22 cellular contexts compared by ENCODE assay signal in the genomic region with DNA sequence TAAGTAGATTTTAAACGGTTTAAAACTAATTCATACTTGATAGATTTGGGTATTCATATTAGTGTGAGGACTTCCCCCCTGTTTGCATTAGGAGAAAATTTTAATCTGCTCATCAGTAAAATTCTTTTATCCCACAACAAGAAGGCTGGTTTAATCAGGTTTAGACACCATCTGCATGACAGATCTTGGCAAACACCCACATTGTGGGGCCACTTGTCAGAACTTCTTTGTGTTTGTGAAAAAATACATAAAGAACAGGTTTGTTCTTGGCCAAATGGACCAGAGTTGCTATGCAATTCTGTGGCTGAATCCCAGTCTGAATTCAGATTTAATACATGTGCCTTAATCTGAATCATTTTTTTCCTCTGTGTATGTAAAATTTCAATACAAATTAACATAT.
"Had no signal": no experiment of that assay in that cellular context is flagged by ENCODE, and none has a peak within 500 bp of the region (broad histone marks: within the 10 kb centered on the region; RNA-seq: fewer than 3 reads in every experiment).

No MANE protein-coding gene starts in this region.

- H3K9me3 ChIP-seq: adrenal gland, ascending aorta, colonic mucosa, esophagus squamous epithelium, heart right ventricle, mucosa of descending colon, suprapubic skin, tibial nerve had no signal

- H3K27ac ChIP-seq: adrenal gland, ascending aorta, colonic mucosa, esophagus squamous epithelium, heart right ventricle, suprapubic skin, tibial nerve had no signal

- H3K27me3 ChIP-seq: adrenal gland, ascending aorta, colonic mucosa, esophagus squamous epithelium, suprapubic skin, tibial nerve had no signal

- H3K36me3 ChIP-seq: adrenal gland, ascending aorta, colonic mucosa, esophagus squamous epithelium, heart right ventricle, suprapubic skin, tibial nerve had no signal

- H3K4me1 ChIP-seq: adrenal gland, ascending aorta, colonic mucosa, esophagus squamous epithelium, heart right ventricle, suprapubic skin, tibial nerve had no signal

- DNase-seq: activated CD4-positive, alpha-beta T cell treated with anti-CD3 and anti-CD28 coated beads, Interleukin-2, amount 50 U/mL, for 4 hours; activated CD8-positive, alpha-beta memory T cell treated with anti-CD3 and anti-CD28 coated beads, Interleukin-2, amount 50 U/mL, for 48 hours; activated naive CD4-positive, alpha-beta T cell; activated T-cell treated with anti-CD3 and anti-CD28 coated beads, Interleukin-2, amount 50 U/mL, for 4 hours; adrenal gland; colonic mucosa; effector memory CD8-positive, alpha-beta T cell; esophagus squamous epithelium; heart right ventricle; left colon; mesendoderm; mucosa of descending colon; naive B cell; posterior cingulate gyrus; small intestine; stimulated activated CD4-positive, alpha-beta T cell treated with anti-CD3 and anti-CD28 coated beads, Interleukin-2, amount 100 ng/mL, for 24 hours; stimulated activated naive CD8-positive, alpha-beta T cell treated with anti-CD3 and anti-CD28 coated beads, Interleukin-15, amount 100 ng/mL, for 72 hours; T-helper 9 cell had no signal

- H3K4me3 ChIP-seq: adrenal gland, ascending aorta, colonic mucosa, dorsolateral prefrontal cortex, esophagus squamous epithelium, heart right ventricle, mucosa of descending colon, suprapubic skin, tibial nerve had no signal
